In the genomic region with DNA sequence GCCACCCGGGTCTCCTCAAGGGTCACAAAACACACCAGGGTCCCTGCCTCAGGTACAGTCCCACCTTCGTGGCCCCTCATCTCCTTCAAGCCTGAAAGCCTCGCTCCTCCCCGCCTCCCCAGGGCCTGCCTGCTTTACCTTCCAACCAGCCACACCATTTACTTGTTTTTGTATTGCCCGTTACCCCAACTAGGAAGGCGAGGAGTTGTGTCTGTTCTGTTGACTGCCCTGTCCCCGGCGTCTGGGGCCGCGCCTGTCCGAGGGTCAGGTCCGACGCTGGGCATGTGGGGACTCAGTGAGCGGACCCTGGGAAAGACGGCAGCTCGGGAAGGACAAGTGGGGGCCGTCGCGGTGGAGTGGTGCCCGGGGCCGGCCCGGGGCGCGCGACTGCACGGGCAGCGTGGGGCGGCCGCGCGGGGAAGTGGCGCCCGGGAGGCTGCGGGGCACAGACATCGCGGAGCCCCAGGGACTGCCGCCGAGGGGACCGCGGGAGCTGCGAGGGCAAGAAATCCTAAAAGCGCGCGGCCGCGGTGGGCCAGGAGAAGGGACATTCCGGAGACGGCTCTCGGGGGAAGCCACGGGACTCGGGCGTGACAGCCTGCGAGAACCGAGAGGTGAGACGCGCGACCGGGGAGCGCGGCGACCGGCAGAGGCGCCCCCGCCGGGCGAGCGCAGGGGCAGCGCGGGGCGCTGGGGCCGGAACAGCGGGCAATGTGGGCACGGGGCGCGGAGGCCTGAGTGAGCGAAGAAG, we compare ENCODE assay signal across 8 cellular contexts. TPM values are rescaled to one million over a fixed set of nuclear protein-coding genes. Genes with fewer than 3 reads are reported as not detected.
DNase-seq lines count a peak whose midpoint lies in the region; ATAC-seq and TF ChIP-seq lines count a peak whose summit lies in the region.

No MANE protein-coding gene starts in this region.

- CTCF ChIA-PET in activated CD8-positive, alpha-beta T cell treated with anti-CD3 and anti-CD28 coated beads, Interleukin-2, amount 10 ng/mL, durations not matched to agents 7 days and 5 days (lab: Charles Lee): interaction anchor here (1.2 kb wide), 1 partner anchor 137 kb away, joined by 4 read pairs; no protein-coding TSS in a partner anchor

- H3K27ac ChIP-seq in foreskin keratinocyte: no peak overlapping the region
- H3K27ac ChIP-seq in trophoblast cell (ENCODE audit: low read depth, low read length): peak overlapping the region; percentile 64

- peak overlapping the region; percentile 79 for H3K4me3 Mint-ChIP-seq in activated CD8-positive, alpha-beta T cell treated with anti-CD3 and anti-CD28 coated beads, Interleukin-2, amount 10 ng/mL, durations not matched to agents 7 days and 5 days

- peak overlapping the region; percentile 87 for H4K91ac ChIP-seq in trophoblast cell (ENCODE audit: low read depth, low read length)

- POLR2A ChIA-PET in activated CD8-positive, alpha-beta T cell treated with anti-CD3 and anti-CD28 coated beads, Interleukin-2, amount 10 ng/mL, durations not matched to agents 7 days and 5 days (lab: Charles Lee): no interaction called here

- no peak overlapping the region for H2AK5ac ChIP-seq in trophoblast cell (ENCODE audit: low read length)

- peaks cover 13% of the 10 kb centered on the region for H3K79me2 ChIP-seq in trophoblast cell (ENCODE audit: control insufficient read depth, insufficient read depth, low read length, poor library complexity)

- H3K23ac ChIP-seq in trophoblast cell (ENCODE audit: low read length): no peak overlapping the region

- no peak overlapping the region for H3K27ac Mint-ChIP-seq in activated CD8-positive, alpha-beta T cell treated with anti-CD3 and anti-CD28 coated beads, Interleukin-2, amount 10 ng/mL, durations not matched to agents 7 days and 5 days

- H3K18ac ChIP-seq in trophoblast cell (ENCODE audit: low read length): peak overlapping the region; percentile 81

- H3K9ac ChIP-seq in trophoblast cell (ENCODE audit: low read length): peak overlapping the region; percentile 89

- H3K4me1 Mint-ChIP-seq in activated CD8-positive, alpha-beta T cell treated with anti-CD3 and anti-CD28 coated beads, Interleukin-2, amount 10 ng/mL, durations not matched to agents 7 days and 5 days (ENCODE audit: low read depth): peaks cover 7% of the 10 kb centered on the region

- H2BK12ac ChIP-seq in trophoblast cell (ENCODE audit: low read length): peak overlapping the region; percentile 76

- no peaks in the 10 kb centered on the region for H3K4me1 ChIP-seq in foreskin keratinocyte
- H3K4me1 ChIP-seq in trophoblast cell (ENCODE audit: control insufficient read depth in 1 of 2, insufficient read depth in 2 of 2, low read length in 2 of 2): peaks cover 3 to 4% of the 10 kb centered on the region in 2 experiments

- peak overlapping the region; percentile 85 for H2BK5ac ChIP-seq in trophoblast cell (ENCODE audit: low read depth, low read length, poor library complexity)

- H4K8ac ChIP-seq in trophoblast cell (ENCODE audit: low read depth, low read length): peak overlapping the region; percentile 89

- H3K9me3 Mint-ChIP-seq in activated CD8-positive, alpha-beta T cell treated with anti-CD3 and anti-CD28 coated beads, Interleukin-2, amount 10 ng/mL, durations not matched to agents 7 days and 5 days (ENCODE audit: insufficient read depth): no peaks in the 10 kb centered on the region

- H3K27me3 Mint-ChIP-seq in activated CD8-positive, alpha-beta T cell treated with anti-CD3 and anti-CD28 coated beads, Interleukin-2, amount 10 ng/mL, durations not matched to agents 7 days and 5 days (ENCODE audit: low read depth): peaks cover 56% of the 10 kb centered on the region

- peaks cover 0 to 7% of the 10 kb centered on the region in 2 experiments for H3K36me3 ChIP-seq in trophoblast cell (ENCODE audit: control insufficient read depth in 1 of 2, insufficient read depth in 2 of 2, low read length in 2 of 2)

- peak overlapping the region; percentile 62 for H3K4me2 ChIP-seq in trophoblast cell (ENCODE audit: low read length)

- H3K4me3 ChIP-seq in LNCaP clone FGC (ENCODE audit: low read depth, low read length) (peak overlapping the region; percentile 48), trophoblast cell (ENCODE audit: low read depth, low read length) (peak overlapping the region; percentile 89)

- ATAC-seq in GM21717 (IDR thresholded peaks at IDR 0.05; ENCODE audit: unreplicated experiment) (peak; percentile 39), foreskin keratinocyte (peak; percentile 38)
- peak; percentile 43 for ATAC-seq in activated CD8-positive, alpha-beta T cell treated with anti-CD3 and anti-CD28 coated beads, Interleukin-2, amount 10 ng/mL, durations not matched to agents 7 days and 5 days

- H3K4ac ChIP-seq in trophoblast cell (ENCODE audit: low read depth, low read length): peak overlapping the region; percentile 41

- DNase-seq in NCI-H2081 (lab: John Stamatoyannopoulos, UW) (peak; percentile 54 to 73), NCI-H2081 treated with DMSO at 0.1 percent for 48 hours (lab: John Stamatoyannopoulos, UW) (no peak), LNCaP clone FGC (ENCODE audit: low read depth) (no peak), foreskin keratinocyte (no peak), trophoblast cell (peak; percentile 40 to 61), NCI-H128 (lab: John Stamatoyannopoulos, UW; ENCODE audit: unreplicated experiment) (no peak)
- DNase-seq in activated CD8-positive, alpha-beta T cell treated with anti-CD3 and anti-CD28 coated beads, Interleukin-2, amount 10 ng/mL, durations not matched to agents 7 days and 5 days: peak; percentile 47

- peaks cover 19% of the 10 kb centered on the region for H3K79me1 ChIP-seq in trophoblast cell (ENCODE audit: low read length)

- H3K36me3 Mint-ChIP-seq in activated CD8-positive, alpha-beta T cell treated with anti-CD3 and anti-CD28 coated beads, Interleukin-2, amount 10 ng/mL, durations not matched to agents 7 days and 5 days (ENCODE audit: low read depth): no peaks in the 10 kb centered on the region

- H3K27me3 ChIP-seq in foreskin keratinocyte: peaks cover 20% of the 10 kb centered on the region
- H3K27me3 ChIP-seq in trophoblast cell (ENCODE audit: insufficient read depth, low read length): no peaks in the 10 kb centered on the region

- no peaks in the 10 kb centered on the region for H3K9me3 ChIP-seq in trophoblast cell (ENCODE audit: insufficient read depth, low read depth, low read length)

- TF ChIP-seq CTCF in LNCaP clone FGC (IDR thresholded peaks at IDR 0.05; ENCODE audit: control insufficient read depth, extremely low read depth, insufficient read depth) (peak; percentile 18; the same call in 1 of the 2 replicates), foreskin keratinocyte (conservative IDR thresholded peaks at IDR 0.05) (peak; percentile 24)

- H2AFZ ChIP-seq in trophoblast cell (ENCODE audit: insufficient read depth, low read length, poor library complexity): peak overlapping the region; percentile 85

- peak overlapping the region; percentile 72 for H3K14ac ChIP-seq in trophoblast cell (ENCODE audit: low read length)

- peak overlapping the region; percentile 59 for H2BK120ac ChIP-seq in trophoblast cell (ENCODE audit: insufficient read depth, low read length, poor library complexity)

- peak overlapping the region; percentile 58 for H4K12ac ChIP-seq in trophoblast cell (ENCODE audit: low read depth, low read length)

- WGBS in trophoblast cell (ENCODE audit: extremely low coverage, insufficient coverage, insufficient read length): no CpG with 5 or more reads among the region's 76 CpGs

RNA-seq across cellular contexts. Expression of a gene that starts 0.8 kb away (rescaled TPM):
- total RNA-seq in activated CD8-positive, alpha-beta T cell treated with anti-CD3 and anti-CD28 coated beads, Interleukin-2, amount 10 ng/mL, durations not matched to agents 7 days and 5 days: under 1 TPM; 0.55 to 0.57 TPM
- total RNA-seq in foreskin keratinocyte: 0.92 and 1.2 TPM in 2 replicates
- polyA plus RNA-seq in foreskin keratinocyte: 0.35 and 0.41 TPM in 2 replicates
- 83.2 and 86.1 TPM in 2 replicates for polyA plus RNA-seq in trophoblast cell (2013)

Comparison
In these comparisons a context has a peak if more than half of its experiments do, and no peak if none do; other contexts are left out.
1. DNase-seq: peak in NCI-H2081 (2 of 2), activated CD8-positive, alpha-beta T cell treated with anti-CD3 and anti-CD28 coated beads, Interleukin-2, amount 10 ng/mL, durations not matched to agents 7 days and 5 days (single experiment) and trophoblast cell (2 of 2); none in NCI-H2081 treated with DMSO at 0.1 percent for 48 hours (single experiment), LNCaP clone FGC (single experiment), foreskin keratinocyte (0 of 2) and NCI-H128 (single experiment).
2. Peak in every context shown above with its lines, with median percentiles within 50 percentile points of each other: ATAC-seq.